In genomic region chr12:52203126-52203921, GRCh38 we compare ENCODE assay signal across 2 cellular contexts.
TF ChIP-seq lines count a peak whose summit lies in the region.

No MANE protein-coding gene starts in this region.

TF ChIP-seq in K562, 482 proteins besides CTCF, POLR2A, EP300 and RAD21 (continues in another document):
- TF ChIP-seq GABPA (tag; conservative IDR thresholded peaks at IDR 0.05; ENCODE audit: low read depth) = peak; percentile 65
- TF ChIP-seq MNT (conservative IDR thresholded peaks at IDR 0.05) = peak in 1 of 2 experiments; percentile 51; a peak in 1 of 4 replicates
- TF ChIP-seq MCM2 (IDR thresholded peaks at IDR 0.05; ENCODE audit: low read depth) = no peak
- TF ChIP-seq EGR1 (conservative IDR thresholded peaks at IDR 0.05) = 0 out of 2 replicates have a peak, but pooled peaks have one; percentile 19
- TF ChIP-seq CBFB (CRISPR knock-in tag; IDR thresholded peaks at IDR 0.05) = no peak
- 0 out of 2 replicates have a peak, but pooled peaks have one; percentile 36 for TF ChIP-seq ZBTB43 (CRISPR knock-in tag; IDR thresholded peaks at IDR 0.05)
- peak in 1 of 3 experiments; percentile 18; a peak in 1 of 6 replicates for TF ChIP-seq ZBTB11 (CRISPR knock-in tag; IDR thresholded peaks at IDR 0.05)
- peak; percentile 75 for TF ChIP-seq MAX (CRISPR knock-in tag; IDR thresholded peaks at IDR 0.05)
- no peak for TF ChIP-seq ZNF518B (CRISPR knock-in tag; IDR thresholded peaks at IDR 0.05)
- peak; percentile 40 for TF ChIP-seq VEZF1 (CRISPR knock-in tag; IDR thresholded peaks at IDR 0.05)

TF ChIP-seq in HepG2, 621 proteins besides CTCF, POLR2A, EP300 and RAD21:
- TF ChIP-seq GABPB1 (CRISPR knock-in tag; IDR thresholded peaks at IDR 0.05) (0 out of 2 replicates have a peak, but pooled peaks have one; percentile 22), CEBPB (IDR thresholded peaks at IDR 0.05; ENCODE audit: borderline replicate concordance, low read depth, low read length) (peak; percentile 60), SRF (IDR thresholded peaks at IDR 0.05; ENCODE audit: low read depth, low read length) (no peak), GPBP1L1 (CRISPR knock-in tag; IDR thresholded peaks at IDR 0.05) (no peak), SKI (IDR thresholded peaks at IDR 0.05; ENCODE audit: partially characterized antibody) (no peak), MNT (IDR thresholded peaks at IDR 0.05) (peak; percentile 97), ZNF761 (CRISPR knock-in tag; conservative IDR thresholded peaks at IDR 0.05) (no peak), ZNF597 (CRISPR knock-in tag; IDR thresholded peaks at IDR 0.05) (no peak), SAP130 (CRISPR knock-in tag; IDR thresholded peaks at IDR 0.05; ENCODE audit: low read depth) (0 out of 2 replicates have a peak, but pooled peaks have one; percentile 22), FOSL2 (CRISPR knock-in tag; IDR thresholded peaks at IDR 0.05) (peak; percentile 55; the same call in 1 of the 2 replicates), ZMYM2 (CRISPR knock-in tag; IDR thresholded peaks at IDR 0.05) (no peak), ZNF646 (CRISPR knock-in tag; IDR thresholded peaks at IDR 0.05) (0 out of 2 replicates have a peak, but pooled peaks have one; percentile 19), ADNP (CRISPR knock-in tag; IDR thresholded peaks at IDR 0.05) (no peak), PPARG (CRISPR knock-in tag; conservative IDR thresholded peaks at IDR 0.05) (no peak), CEBPG (CRISPR knock-in tag; IDR thresholded peaks at IDR 0.05) (peak; percentile 43), ELF4 (CRISPR knock-in tag; IDR thresholded peaks at IDR 0.05; ENCODE audit: borderline replicate concordance) (no peak), HNRNPK (IDR thresholded peaks at IDR 0.05; ENCODE audit: low read depth, low read length, poor library complexity, severe bottlenecking) (no peak), ZBTB43 (CRISPR knock-in tag; conservative IDR thresholded peaks at IDR 0.05) (peak; percentile 78; the same call in 1 of the 2 replicates), HOXD1 (CRISPR knock-in tag; IDR thresholded peaks at IDR 0.05) (no peak), ZNF580 (CRISPR knock-in tag; IDR thresholded peaks at IDR 0.05; ENCODE audit: borderline replicate concordance, low read depth) (no peak), THRA (CRISPR knock-in tag; IDR thresholded peaks at IDR 0.05; ENCODE audit: borderline replicate concordance) (no peak), FOXO4 (CRISPR knock-in tag; conservative IDR thresholded peaks at IDR 0.05) (no peak), PATZ1 (CRISPR knock-in tag; IDR thresholded peaks at IDR 0.05) (0 out of 2 replicates have a peak, but pooled peaks have one; percentile 33), ELF3 (CRISPR knock-in tag; IDR thresholded peaks at IDR 0.05) (peak; percentile 44; the same call in 1 of the 2 replicates), BORCS8-MEF2B (CRISPR knock-in tag; IDR thresholded peaks at IDR 0.05) (no peak), SOX6 (IDR thresholded peaks at IDR 0.05) (no peak), SOX6 (CRISPR knock-in tag; IDR thresholded peaks at IDR 0.05) (peak; percentile 29; the same call in 1 of the 2 replicates), TFDP2 (CRISPR knock-in tag; IDR thresholded peaks at IDR 0.05) (no peak), ZNF790 (CRISPR knock-in tag; IDR thresholded peaks at IDR 0.05; ENCODE audit: borderline replicate concordance) (no peak)
